Comparison of ENCODE assay signal across 9 cellular contexts in genomic region chr4:64846417-64846816, GRCh38.
"Had no signal": no experiment of that assay in that cellular context is flagged by ENCODE, and none has a peak within 500 bp of the region (broad histone marks: within the 10 kb centered on the region; RNA-seq: fewer than 3 reads in every experiment).

No MANE protein-coding gene starts in this region.

- H3K9ac ChIP-seq: GM23248 had no signal

- H3K27ac ChIP-seq: GM23248 had no signal

- H2AFZ ChIP-seq: GM23248 had no signal

- H3K4me1 ChIP-seq: HAP-1 had no signal

- H3K36me3 ChIP-seq: HAP-1 had no signal

- DNase-seq: GM23248, GOT3, H7, HFFc6, IMR-90, KG1 had no signal

- H3K4me3 ChIP-seq: GM23248, HAP-1, K562 had no signal

- H3K9me3 ChIP-seq: HAP-1 had no signal

- ATAC-seq: HCT116, K562 had no signal
